Comparison of ENCODE assay signal across 27 cellular contexts in the genomic region with DNA sequence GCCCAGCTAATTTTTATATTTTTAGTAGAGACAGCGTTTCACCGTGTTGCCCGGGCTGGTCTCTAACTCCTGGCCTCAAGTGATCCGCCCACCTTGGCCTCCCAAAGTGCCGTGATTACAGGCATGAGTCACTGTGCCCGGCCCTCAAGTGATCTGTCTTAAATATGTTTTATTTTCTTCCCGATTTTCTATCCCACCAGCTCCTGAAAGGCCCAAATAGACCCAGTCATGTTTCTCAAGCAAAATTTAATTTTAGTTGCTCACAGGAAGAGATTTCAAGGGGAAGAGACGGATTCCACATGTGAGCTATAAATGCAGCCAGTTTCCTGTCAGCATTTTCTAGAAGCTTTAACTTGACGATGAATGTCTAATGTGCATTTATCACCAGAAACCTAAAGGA. TPM values are rescaled to one million over a fixed set of nuclear protein-coding genes. Genes with fewer than 3 reads are reported as not detected.
A peak's percentile ranks its signal among the peaks of the same experiment; 100 is the strongest.
DNase-seq lines count a peak whose midpoint lies in the region; ATAC-seq and TF ChIP-seq lines count a peak whose summit lies in the region.
"Had no signal": no experiment of that assay in that cellular context is flagged by ENCODE, and none has a peak within 500 bp of the region (broad histone marks: within the 10 kb centered on the region; RNA-seq: fewer than 3 reads in every experiment).

No MANE protein-coding gene starts in this region.

- ATAC-seq in HG02678 (IDR thresholded peaks at IDR 0.05; ENCODE audit: unreplicated experiment) (no peak), GM18873 (IDR thresholded peaks at IDR 0.05; ENCODE audit: low FRiP score, unreplicated experiment) (no peak)
- ATAC-seq: activated T-cell treated with anti-CD3 and anti-CD28 coated beads, Interleukin-2, amount 50 U/mL, for 4 hours; effector memory CD8-positive, alpha-beta T cell; foreskin keratinocyte; K562; Right ventricle myocardium inferior had no signal

- peak overlapping the region; percentile 37 for H3K9ac ChIP-seq in adipocyte (ENCODE audit: low read length)
- no peak overlapping the region for H3K9ac ChIP-seq in liver (ENCODE audit: low read depth in 1 of 2, low read length in 2 of 2)
- peak overlapping the region; percentile 29 for H3K9ac ChIP-seq in smooth muscle cell (ENCODE audit: low read depth)

- 82% methylated on average over 9 of the region's 9 CpGs for WGBS in liver
- 26% methylated on average over 9 of the region's 9 CpGs for WGBS in smooth muscle cell (ENCODE audit: low lambda C conversion rate)

- H3K4me1 ChIP-seq in adipocyte (ENCODE audit: control insufficient read depth, insufficient read depth, low read length) (peaks cover 59% of the 10 kb centered on the region), liver (ENCODE audit: control insufficient read depth in 4 of 4, insufficient read depth in 4 of 4, low read length in 3 of 4) (peaks cover 6 to 28% (median 13%) of the 10 kb centered on the region in 4 donors), smooth muscle cell (ENCODE audit: low read depth) (peaks cover 6% of the 10 kb centered on the region)
- H3K4me1 ChIP-seq: colonic mucosa, foreskin keratinocyte had no signal

- H3K27ac ChIP-seq in liver (ENCODE audit: low read depth in 1 of 2, low read length in 2 of 2) (peak overlapping the region; percentile 63 to 76), smooth muscle cell (ENCODE audit: low read depth) (peak overlapping the region; percentile 86)
- H3K27ac ChIP-seq: colonic mucosa, foreskin keratinocyte, PC-9, WERI-Rb-1 had no signal

- H3K4me3 ChIP-seq in adipocyte (ENCODE audit: low read length) (no peak overlapping the region), liver (ENCODE audit: low read depth in 1 of 3, low read length in 3 of 3) (no peak overlapping the region), smooth muscle cell (no peak overlapping the region)
- H3K4me3 ChIP-seq: colonic mucosa, K562, PC-9 had no signal

- H3K36me3 ChIP-seq in adipocyte (ENCODE audit: control insufficient read depth, insufficient read depth, low read length, severe bottlenecking) (peaks cover 55% of the 10 kb centered on the region), liver (ENCODE audit: control insufficient read depth in 4 of 4, insufficient read depth in 3 of 4, low read depth in 1 of 4, low read length in 3 of 4) (peaks cover 4 to 17% (median 8%) of the 10 kb centered on the region in 4 donors), smooth muscle cell (ENCODE audit: low read depth) (peaks cover 3% of the 10 kb centered on the region)
- H3K36me3 ChIP-seq: colonic mucosa had no signal

- peak overlapping the region; percentile 11 for H2AFZ ChIP-seq in smooth muscle cell (ENCODE audit: low read depth)
- H2AFZ ChIP-seq: PC-9 had no signal

- no peak for TF ChIP-seq CTCF in liver (IDR thresholded peaks at IDR 0.05; ENCODE audit: low read depth, low read length, missing input control)
- no peak for TF ChIP-seq CTCF in smooth muscle cell (IDR thresholded peaks at IDR 0.05; ENCODE audit: borderline replicate concordance, insufficient read depth, poor library complexity, severe bottlenecking)

- peaks cover 12% of the 10 kb centered on the region for H3F3A ChIP-seq in smooth muscle cell (ENCODE audit: low read depth)

- no peaks in the 10 kb centered on the region for H4K20me1 ChIP-seq in smooth muscle cell (ENCODE audit: low read depth)

- no peak for TF ChIP-seq RAD21 in liver (IDR thresholded peaks at IDR 0.05)

- H3K4me2 ChIP-seq in smooth muscle cell = peak overlapping the region; percentile 68
- H3K4me2 ChIP-seq: PC-9 had no signal

- peak; percentile 48 for DNase-seq in ELR (ENCODE audit: low read depth)
- DNase-seq in adipocyte (ENCODE audit: low read depth) = no peak
- no peak for DNase-seq in smooth muscle cell (lab: John Stamatoyannopoulos, UW; ENCODE audit: unreplicated experiment)
- no peak for DNase-seq in SKM-1 (lab: John Stamatoyannopoulos, UW; ENCODE audit: unreplicated experiment)
- DNase-seq: activated CD4-positive, alpha-beta T cell treated with anti-CD3 and anti-CD28 coated beads for 48 hours; activated CD8-positive, alpha-beta memory T cell treated with anti-CD3 and anti-CD28 coated beads for 24 hours; activated naive CD4-positive, alpha-beta T cell treated with anti-CD3 and anti-CD28 coated beads for 36 hours; activated T-cell treated with anti-CD3 and anti-CD28 coated beads, Interleukin-2, amount 50 U/mL, for 4 hours; amygdala; CD4-positive, alpha-beta T cell; colonic mucosa; effector memory CD8-positive, alpha-beta T cell; erythroblast; foreskin keratinocyte; H7; mammary epithelial cell; NCI-H1105; NCI-H187 treated with DMSO at 0.1 percent for 48 hours; NCI-H524 treated with DMSO at 0.1 percent for 48 hours; NK-92 treated with Interleukin-12 subunit alpha and Interleukin-12 subunit beta, amount 100 ng/mL, for 24 hours; PC-9; WERI-Rb-1 had no signal

- no peaks in the 10 kb centered on the region for H3K9me3 ChIP-seq in adipocyte (ENCODE audit: control insufficient read depth, low read length)
- H3K9me3 ChIP-seq in liver (ENCODE audit: control insufficient read depth in 4 of 4, low read length in 3 of 4) = no peaks in the 10 kb centered on the region
- H3K9me3 ChIP-seq in smooth muscle cell (replicated peaks; ENCODE audit: low read depth) = no peaks in the 10 kb centered on the region
- H3K9me3 ChIP-seq: colonic mucosa had no signal

- no peaks in the 10 kb centered on the region for H3K79me2 ChIP-seq in smooth muscle cell (ENCODE audit: low read depth)

- H3K27me3 ChIP-seq in adipocyte (replicated peaks; ENCODE audit: control insufficient read depth, insufficient read depth, low read length) (no peaks in the 10 kb centered on the region), liver (ENCODE audit: control insufficient read depth in 4 of 4, insufficient read depth in 4 of 4, low read length in 3 of 4) (no peaks in the 10 kb centered on the region), smooth muscle cell (ENCODE audit: low read depth) (no peaks in the 10 kb centered on the region)
- H3K27me3 ChIP-seq: colonic mucosa, foreskin keratinocyte had no signal

TF ChIP-seq in liver, 16 proteins besides CTCF, POLR2A, EP300 and RAD21:
- TF ChIP-seq JUND (IDR thresholded peaks at IDR 0.05) (no peak), YY1 (IDR thresholded peaks at IDR 0.05) (no peak), FOXA2 (IDR thresholded peaks at IDR 0.05) (no peak), HNF4A (conservative IDR thresholded peaks at IDR 0.05) (no peak), GABPA (IDR thresholded peaks at IDR 0.05 in 1 of 2, conservative IDR thresholded peaks at IDR 0.05 in 1 of 2) (no peak), NR2F2 (IDR thresholded peaks at IDR 0.05) (no peak)
- TF ChIP-seq, protein P1, sequence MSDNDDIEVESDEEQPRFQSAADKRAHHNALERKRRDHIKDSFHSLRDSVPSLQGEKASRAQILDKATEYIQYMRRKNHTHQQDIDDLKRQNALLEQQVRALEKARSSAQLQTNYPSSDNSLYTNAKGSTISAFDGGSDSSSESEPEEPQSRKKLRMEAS (IDR thresholded peaks at IDR 0.05) = no peak
- TF ChIP-seq, protein P2, sequence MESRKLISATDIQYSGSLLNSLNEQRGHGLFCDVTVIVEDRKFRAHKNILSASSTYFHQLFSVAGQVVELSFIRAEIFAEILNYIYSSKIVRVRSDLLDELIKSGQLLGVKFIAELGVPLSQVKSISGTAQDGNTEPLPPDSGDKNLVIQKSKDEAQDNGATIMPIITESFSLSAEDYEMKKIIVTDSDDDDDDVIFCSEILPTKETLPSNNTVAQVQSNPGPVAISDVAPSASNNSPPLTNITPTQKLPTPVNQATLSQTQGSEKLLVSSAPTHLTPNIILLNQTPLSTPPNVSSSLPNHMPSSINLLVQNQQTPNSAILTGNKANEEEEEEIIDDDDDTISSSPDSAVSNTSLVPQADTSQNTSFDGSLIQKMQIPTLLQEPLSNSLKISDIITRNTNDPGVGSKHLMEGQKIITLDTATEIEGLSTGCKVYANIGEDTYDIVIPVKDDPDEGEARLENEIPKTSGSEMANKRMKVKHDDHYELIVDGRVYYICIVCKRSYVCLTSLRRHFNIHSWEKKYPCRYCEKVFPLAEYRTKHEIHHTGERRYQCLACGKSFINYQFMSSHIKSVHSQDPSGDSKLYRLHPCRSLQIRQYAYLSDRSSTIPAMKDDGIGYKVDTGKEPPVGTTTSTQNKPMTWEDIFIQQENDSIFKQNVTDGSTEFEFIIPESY (IDR thresholded peaks at IDR 0.05) = no peak

RNA-seq across cellular contexts. Expression of a gene that starts 12.0 kb away (rescaled TPM):
- total RNA-seq in liver (10 to 100 TPM; 22.9 to 31.7 TPM), smooth muscle cell (45.1 and 57.0 TPM in 2 replicates)
- polyA plus RNA-seq in liver (10 to 100 TPM; 17.9 to 37.7 TPM), smooth muscle cell (51.0 and 57.2 TPM in 2 replicates)

RNA-seq across cellular contexts. Expression of a gene that starts 35.3 kb away (rescaled TPM):
- 10 to 100 TPM; 54.1 to 88.9 TPM for total RNA-seq in liver
- 10 to 100 TPM; 27.5 to 41.0 TPM for polyA plus RNA-seq in liver
- 95.0 and 105 TPM in 2 replicates for total RNA-seq in smooth muscle cell
- polyA plus RNA-seq in smooth muscle cell = 37.9 and 51.5 TPM in 2 replicates

RNA-seq across cellular contexts. Expression of a gene that starts 49.6 kb away (rescaled TPM):
- total RNA-seq in liver (10 to 100 TPM; 12.4 to 34.1 TPM), smooth muscle cell (7.9 and 12.2 TPM in 2 replicates)
- polyA plus RNA-seq in liver (10 to 100 TPM; 20.7 to 27.5 TPM), smooth muscle cell (12.8 and 16.2 TPM in 2 replicates)

Comparison
In these comparisons a context has a peak if more than half of its experiments do, and no peak if none do; other contexts are left out.
1. H3K9ac ChIP-seq: peak in adipocyte (single experiment) and smooth muscle cell (single experiment); none in liver (0 of 2).